Comparison of ENCODE assay signal across 8 cellular contexts in the genomic region with DNA sequence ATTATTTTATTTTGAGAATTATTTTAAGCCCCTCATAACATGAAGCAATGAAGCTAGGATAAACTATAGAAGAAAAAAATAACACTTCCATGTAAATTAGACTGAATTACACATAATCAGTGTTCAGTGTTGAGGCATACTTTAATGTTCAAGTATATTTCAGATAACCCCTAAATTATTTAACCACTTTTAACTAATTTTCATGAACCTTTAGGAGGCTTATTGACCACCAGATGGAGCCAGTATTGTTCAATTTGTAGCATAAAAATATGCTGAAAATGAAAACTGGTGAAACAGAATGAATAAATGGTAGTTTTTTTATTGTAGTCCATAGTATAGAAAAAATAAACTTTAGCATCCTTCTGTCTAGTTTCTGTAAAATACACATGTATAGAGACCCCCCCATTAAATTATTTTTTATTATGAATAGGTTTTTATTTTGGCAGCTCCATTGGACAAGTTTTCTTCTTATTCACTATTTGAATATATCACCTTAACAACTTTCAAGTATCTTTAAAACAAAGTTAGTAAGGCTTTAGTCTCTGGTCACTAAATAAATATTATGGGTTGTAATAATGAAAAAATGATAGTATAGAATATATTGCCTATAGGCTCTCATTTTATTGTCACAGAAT.
DNase-seq lines count a peak whose midpoint lies in the region; ATAC-seq and TF ChIP-seq lines count a peak whose summit lies in the region.

No MANE protein-coding gene starts in this region.

- H3K27me3 ChIP-seq in DND-41 (ENCODE audit: insufficient read depth, low read length, poor library complexity) = no peaks in the 10 kb centered on the region
- no peaks in the 10 kb centered on the region for H3K27me3 ChIP-seq in aorta (ENCODE audit: control insufficient read depth in 1 of 2, insufficient read depth in 2 of 2, low read length in 1 of 2)

- H3K4me3 ChIP-seq in DND-41 (ENCODE audit: low read depth in 1 of 2, low read length in 2 of 2) (no peak overlapping the region), cardiac fibroblast (replicated peaks in 1 of 2; ENCODE audit: low read depth in 2 of 2, low read length in 2 of 2) (no peak overlapping the region), aorta (ENCODE audit: low read length in 2 of 2) (no peak overlapping the region)

- no peak overlapping the region for H3K4me2 ChIP-seq in DND-41 (ENCODE audit: insufficient read depth, low read length)

- H3K27ac Mint-ChIP-seq in nephron progenitor cell = no peak overlapping the region

- no peaks in the 10 kb centered on the region for H3K4me1 Mint-ChIP-seq in nephron progenitor cell

- no peak overlapping the region for H3K4me3 Mint-ChIP-seq in nephron progenitor cell

- H3K27ac ChIP-seq in DND-41 (ENCODE audit: low read length) (no peak overlapping the region), aorta (ENCODE audit: low read depth in 1 of 2, low read length in 2 of 2) (no peak overlapping the region)

- ATAC-seq in DND-41 (ENCODE audit: insufficient read depth, low read depth) = no peak
- ATAC-seq in GM18873 (IDR thresholded peaks at IDR 0.05; ENCODE audit: low FRiP score, unreplicated experiment) = no peak
- ATAC-seq in aorta (ENCODE audit: low FRiP score) = no peak

- DNase-seq in DND-41 (no peak), Kasumi-1 (lab: John Stamatoyannopoulos, UW) (peak; percentile 39 to 68), cardiac fibroblast (ENCODE audit: low read depth in 2 of 2) (peak; percentile 69 to 74), nephron progenitor cell (no peak), NCI-H128 (lab: John Stamatoyannopoulos, UW; ENCODE audit: unreplicated experiment) (no peak), GDM1 (lab: John Stamatoyannopoulos, UW) (no peak), aorta (no peak)

- no peaks in the 10 kb centered on the region for H3K4me1 ChIP-seq in DND-41 (ENCODE audit: insufficient read depth, low read length)
- peaks cover 0 to 2% of the 10 kb centered on the region in 2 donors for H3K4me1 ChIP-seq in aorta (ENCODE audit: control insufficient read depth in 1 of 2, insufficient read depth in 2 of 2, low read length in 2 of 2)

- no peaks in the 10 kb centered on the region for H4K20me1 ChIP-seq in DND-41 (ENCODE audit: insufficient read depth, low read length)

- no peak overlapping the region for H3K9ac ChIP-seq in DND-41 (ENCODE audit: low read depth, low read length)

- H3K9me3 ChIP-seq in DND-41 (ENCODE audit: insufficient read depth, low read length, severe bottlenecking) (peaks cover 12% of the 10 kb centered on the region), aorta (ENCODE audit: control insufficient read depth, low read length) (no peaks in the 10 kb centered on the region)

- intact Hi-C loops in aorta (cut with DNase I) = loop anchor here (2.0 to 5.0 kb wide), 3 partner anchors 143 to 526 kb away; a partner anchor contains a TSS

- peaks cover 26% of the 10 kb centered on the region for H3K9me3 Mint-ChIP-seq in nephron progenitor cell

- no peaks in the 10 kb centered on the region for H3K79me2 ChIP-seq in DND-41 (ENCODE audit: insufficient read depth, low read length)

- no peaks in the 10 kb centered on the region for H3K27me3 Mint-ChIP-seq in nephron progenitor cell (ENCODE audit: low read depth, poor library complexity)

- H3K36me3 Mint-ChIP-seq in nephron progenitor cell (ENCODE audit: low read depth) = peaks cover 25% of the 10 kb centered on the region

- H2AFZ ChIP-seq in DND-41 (ENCODE audit: low read depth, low read length) = no peak overlapping the region

- TF ChIP-seq CTCF in DND-41 (IDR thresholded peaks at IDR 0.05; ENCODE audit: borderline replicate concordance, extremely low read depth, low read length, poor library complexity, severe bottlenecking) = peak; percentile 63
- peak; percentile 65 for TF ChIP-seq CTCF in cardiac fibroblast (IDR thresholded peaks at IDR 0.05; ENCODE audit: low read depth, low read length)
- TF ChIP-seq CTCF in nephron progenitor cell (IDR thresholded peaks at IDR 0.05) = peak; percentile 29

- H3K36me3 ChIP-seq in DND-41 (ENCODE audit: insufficient read depth, low read length) (no peaks in the 10 kb centered on the region), aorta (ENCODE audit: control insufficient read depth in 1 of 2, insufficient read depth in 2 of 2, low read length in 1 of 2) (no peaks in the 10 kb centered on the region)

Comparison
In these comparisons a context has a peak if more than half of its experiments do, and no peak if none do; other contexts are left out.
1. DNase-seq: peak in Kasumi-1 (2 of 2) and cardiac fibroblast (2 of 2); none in DND-41 (single experiment), nephron progenitor cell (single experiment), NCI-H128 (single experiment), GDM1 (single experiment) and aorta (0 of 2).
2. Peak in every context shown above with its lines, with median percentiles within 50 percentile points of each other: CTCF ChIP-seq.